15 cellular contexts compared by ENCODE assay signal in the genomic region with DNA sequence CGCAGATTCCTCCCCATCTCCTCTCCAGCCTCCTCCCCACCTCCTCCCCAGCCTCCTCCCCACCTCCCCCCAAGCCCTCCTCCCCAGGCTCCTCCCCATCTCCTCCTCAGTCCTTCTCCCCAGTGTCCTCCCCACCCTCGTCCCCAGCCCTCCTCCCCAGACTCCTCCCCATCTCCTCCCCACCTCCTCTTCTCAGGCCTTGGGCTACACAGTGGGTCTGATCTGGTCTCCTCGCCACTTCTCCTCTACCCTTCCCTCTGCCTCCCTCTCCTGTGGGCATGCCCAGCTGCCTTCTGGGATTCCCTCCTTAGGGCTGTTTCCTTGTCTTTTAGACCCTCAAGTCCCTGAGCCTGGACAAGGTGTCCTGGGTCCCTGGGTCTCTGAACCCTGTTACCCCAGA. TPM values are rescaled to one million over a fixed set of nuclear protein-coding genes. Genes with fewer than 3 reads are reported as not detected.
A peak's percentile ranks its signal among the peaks of the same experiment; 100 is the strongest.
DNase-seq lines count a peak whose midpoint lies in the region; ATAC-seq and TF ChIP-seq lines count a peak whose summit lies in the region.
"Had no signal": no experiment of that assay in that cellular context is flagged by ENCODE, and none has a peak within 500 bp of the region (broad histone marks: within the 10 kb centered on the region; RNA-seq: fewer than 3 reads in every experiment).

No MANE protein-coding gene starts in this region.

- H2AFZ ChIP-seq in trophoblast cell (ENCODE audit: insufficient read depth, low read length, poor library complexity): no peak overlapping the region

- DNase-seq in right cardiac atrium (no peak), heart right ventricle (no peak), esophagus squamous epithelium (lab: John Stamatoyannopoulos, UW) (no peak), trophoblast cell (no peak), A172 (ENCODE audit: low spot score) (no peak), HEK293T (ENCODE audit: extremely low spot score) (no peak), MV-4-11 (lab: John Stamatoyannopoulos, UW) (no peak)
- no peak for DNase-seq in activated CD4-positive, alpha-beta T cell treated with anti-CD3 and anti-CD28 coated beads for 1 hour
- DNase-seq: activated CD8-positive, alpha-beta memory T cell treated with anti-CD3 and anti-CD28 coated beads, Interleukin-2, amount 50 U/mL, for 48 hours; amniotic stem cell; DMS53; heart left ventricle; Kasumi-1; lower lobe of right lung had no signal

- no peak for TF ChIP-seq POLR2A in esophagus squamous epithelium (IDR thresholded peaks at IDR 0.05)

- no peak for TF ChIP-seq CTCF in heart right ventricle (IDR thresholded peaks at IDR 0.05)
- TF ChIP-seq CTCF in esophagus squamous epithelium (IDR thresholded peaks at IDR 0.05): no peak

- H3K23ac ChIP-seq in trophoblast cell (ENCODE audit: low read length): no peak overlapping the region

- no peak overlapping the region for H3K14ac ChIP-seq in trophoblast cell (ENCODE audit: low read length)

- H3K36me3 ChIP-seq in heart right ventricle (peaks cover 0 to 19% (median 8%) of the 10 kb centered on the region in 9 donors), esophagus squamous epithelium (peaks cover 8 to 17% (median 10%) of the 10 kb centered on the region in 3 donors), trophoblast cell (ENCODE audit: control insufficient read depth in 1 of 2, insufficient read depth in 2 of 2, low read length in 2 of 2) (peaks cover 25 to 44% of the 10 kb centered on the region in 2 experiments)

- peaks cover 22% of the 10 kb centered on the region for H3K4me1 ChIP-seq in right cardiac atrium (ENCODE audit: control insufficient read depth, insufficient read depth, low read length)
- peaks cover 50 to 90% (median 73%) of the 10 kb centered on the region in 9 donors for H3K4me1 ChIP-seq in heart right ventricle
- H3K4me1 ChIP-seq in esophagus squamous epithelium: peaks cover 19 to 73% (median 25%) of the 10 kb centered on the region in 3 donors
- H3K4me1 ChIP-seq in trophoblast cell (ENCODE audit: control insufficient read depth in 1 of 2, insufficient read depth in 2 of 2, low read length in 2 of 2): peaks cover 20 to 31% of the 10 kb centered on the region in 2 experiments

- no peak overlapping the region for H3K4me2 ChIP-seq in trophoblast cell (ENCODE audit: low read length)

- H3K27me3 ChIP-seq in right cardiac atrium (ENCODE audit: control insufficient read depth, insufficient read depth) (no peaks in the 10 kb centered on the region), heart right ventricle (no peaks in the 10 kb centered on the region), esophagus squamous epithelium (no peaks in the 10 kb centered on the region), trophoblast cell (ENCODE audit: insufficient read depth, low read length) (no peaks in the 10 kb centered on the region)
- H3K27me3 ChIP-seq: heart left ventricle had no signal

- H3K4me3 ChIP-seq in right cardiac atrium (ENCODE audit: low read length) (no peak overlapping the region), heart right ventricle (no peak overlapping the region), esophagus squamous epithelium (no peak overlapping the region), trophoblast cell (ENCODE audit: low read depth, low read length) (no peak overlapping the region)
- H3K4me3 ChIP-seq: heart left ventricle, lower lobe of right lung had no signal

- intact Hi-C loops in right cardiac atrium (cut with DNase I): no loop called here
- intact Hi-C loops in heart right ventricle (cut with DNase I): no loop called here
- intact Hi-C loops in esophagus squamous epithelium (cut with DNase I): no loop called here

- no peak overlapping the region for H2BK120ac ChIP-seq in trophoblast cell (ENCODE audit: insufficient read depth, low read length, poor library complexity)

- WGBS in right cardiac atrium: 71% methylated on average over 3 of the region's 3 CpGs
- 77 to 78% methylated on average over 3 of the region's 3 CpGs for WGBS in heart right ventricle, 2 donors
- WGBS in esophagus squamous epithelium, 2 donors: 43 to 71% methylated on average over 1 of the region's 3 CpGs
- no CpG with 5 or more reads among the region's 3 CpGs for WGBS in trophoblast cell (ENCODE audit: extremely low coverage, insufficient coverage, insufficient read length)

- peaks cover 7% of the 10 kb centered on the region for H3K79me1 ChIP-seq in trophoblast cell (ENCODE audit: low read length)

- H2BK5ac ChIP-seq in trophoblast cell (ENCODE audit: low read depth, low read length, poor library complexity): no peak overlapping the region

- peaks cover 13% of the 10 kb centered on the region for H3K79me2 ChIP-seq in trophoblast cell (ENCODE audit: control insufficient read depth, insufficient read depth, low read length, poor library complexity)

- no peak overlapping the region for H4K12ac ChIP-seq in trophoblast cell (ENCODE audit: low read depth, low read length)

- CTCF ChIA-PET in HEK293T (lab: Yijun Ruan, JAX): no interaction called here

- H3K27ac ChIP-seq in right cardiac atrium (ENCODE audit: low read length) (peak overlapping the region; percentile 35), heart right ventricle (peak overlapping the region in 4 of 10 donors; percentile 27 to 81 (median 78)), esophagus squamous epithelium (peak overlapping the region; percentile 20 to 62 (median 43)), trophoblast cell (ENCODE audit: low read depth, low read length) (no peak overlapping the region)
- H3K27ac ChIP-seq: lower lobe of right lung, VCaP had no signal

- no peak for ATAC-seq in right cardiac atrium
- ATAC-seq in heart right ventricle: no peak
- ATAC-seq: lower lobe of right lung had no signal

- H2BK12ac ChIP-seq in trophoblast cell (ENCODE audit: low read length): no peak overlapping the region

- H3K9ac ChIP-seq in trophoblast cell (ENCODE audit: low read length): no peak overlapping the region

- peak overlapping the region; percentile 19 for H3K4ac ChIP-seq in trophoblast cell (ENCODE audit: low read depth, low read length)

- POLR2A ChIA-PET in HEK293T (lab: Yijun Ruan, JAX): interaction anchor here (1.8 kb wide), 1 partner anchor 20 kb away, joined by 4 read pairs; no protein-coding TSS in a partner anchor

- no peak overlapping the region for H4K8ac ChIP-seq in trophoblast cell (ENCODE audit: low read depth, low read length)

- H3K9me3 ChIP-seq in right cardiac atrium (ENCODE audit: control insufficient read depth, low read length): no peaks in the 10 kb centered on the region
- no peaks in the 10 kb centered on the region for H3K9me3 ChIP-seq in heart right ventricle
- no peaks in the 10 kb centered on the region for H3K9me3 ChIP-seq in esophagus squamous epithelium
- H3K9me3 ChIP-seq in trophoblast cell (ENCODE audit: insufficient read depth, low read depth, low read length): no peaks in the 10 kb centered on the region
- H3K9me3 ChIP-seq: heart left ventricle, lower lobe of right lung had no signal

- no peak overlapping the region for H2AK5ac ChIP-seq in trophoblast cell (ENCODE audit: low read length)

- H4K91ac ChIP-seq in trophoblast cell (ENCODE audit: low read depth, low read length): no peak overlapping the region

- no peak overlapping the region for H3K18ac ChIP-seq in trophoblast cell (ENCODE audit: low read length)

TF ChIP-seq in HEK293T, 16 proteins besides CTCF, POLR2A, EP300 and RAD21:
- TF ChIP-seq BHLHE40 (IDR thresholded peaks at IDR 0.05; ENCODE audit: borderline replicate concordance) (no peak), CTBP1 (IDR thresholded peaks at IDR 0.05; ENCODE audit: borderline replicate concordance) (no peak), L3MBTL2 (conservative IDR thresholded peaks at IDR 0.05) (no peak), SP1 (IDR thresholded peaks at IDR 0.05) (no peak), FOXK2 (IDR thresholded peaks at IDR 0.05) (no peak), HDGF (IDR thresholded peaks at IDR 0.05; ENCODE audit: borderline replicate concordance) (no peak), FOXA1 (IDR thresholded peaks at IDR 0.05) (no peak), ARNT (IDR thresholded peaks at IDR 0.05) (no peak), TARDBP (IDR thresholded peaks at IDR 0.05) (no peak), LEF1 (IDR thresholded peaks at IDR 0.05; ENCODE audit: borderline replicate concordance) (no peak), FOXM1 (IDR thresholded peaks at IDR 0.05; ENCODE audit: borderline replicate concordance) (no peak), NFRKB (IDR thresholded peaks at IDR 0.05) (no peak), ELF4 (IDR thresholded peaks at IDR 0.05) (no peak), ZNF384 (IDR thresholded peaks at IDR 0.05) (no peak), SUZ12 (IDR thresholded peaks at IDR 0.05) (no peak)
- TF ChIP-seq, protein P1, sequence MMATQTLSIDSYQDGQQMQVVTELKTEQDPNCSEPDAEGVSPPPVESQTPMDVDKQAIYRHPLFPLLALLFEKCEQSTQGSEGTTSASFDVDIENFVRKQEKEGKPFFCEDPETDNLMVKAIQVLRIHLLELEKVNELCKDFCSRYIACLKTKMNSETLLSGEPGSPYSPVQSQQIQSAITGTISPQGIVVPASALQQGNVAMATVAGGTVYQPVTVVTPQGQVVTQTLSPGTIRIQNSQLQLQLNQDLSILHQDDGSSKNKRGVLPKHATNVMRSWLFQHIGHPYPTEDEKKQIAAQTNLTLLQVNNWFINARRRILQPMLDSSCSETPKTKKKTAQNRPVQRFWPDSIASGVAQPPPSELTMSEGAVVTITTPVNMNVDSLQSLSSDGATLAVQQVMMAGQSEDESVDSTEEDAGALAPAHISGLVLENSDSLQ (IDR thresholded peaks at IDR 0.05): no peak
TF ChIP-seq in HEK293T: peak in this region for 0.

RNA-seq across cellular contexts. Expression of a gene that starts 28.3 kb away (rescaled TPM):
- total RNA-seq in right cardiac atrium: 10 to 100 TPM; 33.9 to 70.5 (median 55.9) TPM
- polyA plus RNA-seq in right cardiac atrium: 47.5 TPM
- total RNA-seq in heart right ventricle: 10 to 100 TPM; 30.7 to 51.6 (median 37.9) TPM
- polyA plus RNA-seq in heart right ventricle: 10 to 100 TPM; 28.7 to 31.4 TPM
- 10 to 100 TPM; 13.9 to 40.4 (median 22.9) TPM for total RNA-seq in esophagus squamous epithelium
- polyA plus RNA-seq in trophoblast cell (2013): 101 and 105 TPM in 2 replicates
- total RNA-seq in A172 (2014; rRNA removed; shearing (Covaris generic)): 162 and 189 TPM in 2 replicates
